ENCODE assay signal across 9 cellular contexts in the genomic region with DNA sequence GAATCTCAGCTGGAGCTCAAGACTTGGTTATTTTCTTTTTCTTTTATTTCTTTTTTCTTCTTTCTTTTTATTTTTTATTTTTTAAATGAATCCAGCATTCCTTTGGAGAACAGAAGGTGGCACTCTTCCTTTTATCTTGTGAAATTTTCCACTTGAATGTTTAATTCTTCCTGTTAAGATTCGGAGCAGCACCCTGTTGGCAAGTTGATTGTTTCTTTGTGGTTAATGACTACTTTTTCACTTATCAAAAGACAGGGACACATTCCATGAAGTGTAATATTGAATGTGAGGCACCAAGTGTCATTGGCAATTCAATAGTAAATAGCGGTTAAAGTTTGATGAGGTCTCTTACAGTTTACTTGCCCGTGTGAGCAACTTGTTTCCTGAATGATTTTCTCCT.
DNase-seq lines count a peak whose midpoint lies in the region; ATAC-seq, FAIRE-seq and TF ChIP-seq lines count a peak whose summit lies in the region.
"Had no signal": no experiment of that assay in that cellular context is flagged by ENCODE, and none has a peak within 500 bp of the region (broad histone marks: within the 10 kb centered on the region; RNA-seq: fewer than 3 reads in every experiment).

No MANE protein-coding gene starts in this region.

- H3K36me3 ChIP-seq in HUES48 (ENCODE audit: control insufficient read depth, insufficient read depth, low read length) = no peaks in the 10 kb centered on the region
- H3K36me3 ChIP-seq in SK-N-MC (ENCODE audit: insufficient read depth, low read length) = no peaks in the 10 kb centered on the region

- no peak overlapping the region for H3K4me3 ChIP-seq in A549
- peak overlapping the region; percentile 35 for H3K4me3 ChIP-seq in HUES48 (ENCODE audit: low read depth, low read length)
- peak overlapping the region; percentile 61 for H3K4me3 ChIP-seq in SK-N-MC

- no peak for TF ChIP-seq EP300 in A549 (IDR thresholded peaks at IDR 0.05)

- FAIRE-seq in A549 (lab: Jason Lieb, UNC) = no peak

- H3K9ac ChIP-seq in HUES48 (ENCODE audit: low read depth, low read length) (peak overlapping the region; percentile 36; the same call in 1 of the 2 replicates), SK-N-MC (ENCODE audit: insufficient read length) (no peak overlapping the region)

- H3K27me3 ChIP-seq in HUES48 (ENCODE audit: control insufficient read depth, insufficient read depth, low read length) = no peaks in the 10 kb centered on the region

- H3K4me1 ChIP-seq in A549 (no peaks in the 10 kb centered on the region), HUES48 (ENCODE audit: control insufficient read depth, insufficient read depth, low read length) (peaks cover 35% of the 10 kb centered on the region)

- no peak for TF ChIP-seq POLR2A in A549 (IDR thresholded peaks at IDR 0.05; ENCODE audit: low read length)

- H3K4me2 ChIP-seq in A549 = no peak overlapping the region

- DNase-seq in A549 (ENCODE audit: low read depth in 1 of 2, low spot score in 1 of 2) (peak in 1 of 2 experiments; percentile 2), SK-N-MC (ENCODE audit: low read depth, low spot score) (peak; percentile 8), glomerular visceral epithelial cell (ENCODE audit: extremely low spot score) (peak; percentile 26), NCI-H345 (lab: John Stamatoyannopoulos, UW) (no peak), C1 segment of cervical spinal cord (lab: John Stamatoyannopoulos, UW) (no peak)
- DNase-seq: activated CD4-positive, CD25-positive, alpha-beta regulatory T cell treated with anti-CD3 and anti-CD28 coated beads, Interleukin-2, amount 50 U/mL, for 72 hours had no signal

- CTCF ChIA-PET in A549 (lab: Yijun Ruan, JAX) = no interaction called here

- peak; percentile 31 for TF ChIP-seq CTCF in A549 (IDR thresholded peaks at IDR 0.05)

- H3K27ac ChIP-seq in A549 = no peak overlapping the region
- H3K27ac ChIP-seq in HUES48 (ENCODE audit: low read depth, low read length) = no peak overlapping the region
- H3K27ac ChIP-seq in SK-N-MC = no peak overlapping the region

- WGBS in A549 (ENCODE audit: missing lambda C conversion rate) = 40% methylated on average over 3 of the region's 3 CpGs

- TF ChIP-seq RAD21 in A549 (conservative IDR thresholded peaks at IDR 0.05 in 1 of 2, IDR thresholded peaks at IDR 0.05 in 1 of 2) = peak; percentile 29 to 40; a peak in 3 of 5 replicates

- no peaks in the 10 kb centered on the region for H3K9me3 ChIP-seq in A549
- H3K9me3 ChIP-seq in HUES48 (ENCODE audit: control insufficient read depth, insufficient read depth, low read length) = no peaks in the 10 kb centered on the region
- no peaks in the 10 kb centered on the region for H3K9me3 ChIP-seq in SK-N-MC (ENCODE audit: low read depth, low read length)

- ATAC-seq in A549 = no peak
- no peak for ATAC-seq in HG03565 (IDR thresholded peaks at IDR 0.05; ENCODE audit: unreplicated experiment)
- ATAC-seq in GM21825 (IDR thresholded peaks at IDR 0.05; ENCODE audit: unreplicated experiment) = no peak

- POLR2A ChIA-PET in A549 (lab: Yijun Ruan, JAX) = no interaction called here

TF ChIP-seq in A549, 52 proteins besides CTCF, POLR2A, EP300 and RAD21:
- TF ChIP-seq RARB (CRISPR knock-in tag; IDR thresholded peaks at IDR 0.05) (no peak), JUNB (IDR thresholded peaks at IDR 0.05) (no peak), HDAC2 (IDR thresholded peaks at IDR 0.05) (no peak), HOXB5 (CRISPR knock-in tag; IDR thresholded peaks at IDR 0.05) (no peak), MAZ (IDR thresholded peaks at IDR 0.05; ENCODE audit: borderline replicate concordance, low read depth, low read length) (no peak), HOXB13 (CRISPR knock-in tag; IDR thresholded peaks at IDR 0.05; ENCODE audit: low read depth) (no peak)
- TF ChIP-seq, protein P1, sequence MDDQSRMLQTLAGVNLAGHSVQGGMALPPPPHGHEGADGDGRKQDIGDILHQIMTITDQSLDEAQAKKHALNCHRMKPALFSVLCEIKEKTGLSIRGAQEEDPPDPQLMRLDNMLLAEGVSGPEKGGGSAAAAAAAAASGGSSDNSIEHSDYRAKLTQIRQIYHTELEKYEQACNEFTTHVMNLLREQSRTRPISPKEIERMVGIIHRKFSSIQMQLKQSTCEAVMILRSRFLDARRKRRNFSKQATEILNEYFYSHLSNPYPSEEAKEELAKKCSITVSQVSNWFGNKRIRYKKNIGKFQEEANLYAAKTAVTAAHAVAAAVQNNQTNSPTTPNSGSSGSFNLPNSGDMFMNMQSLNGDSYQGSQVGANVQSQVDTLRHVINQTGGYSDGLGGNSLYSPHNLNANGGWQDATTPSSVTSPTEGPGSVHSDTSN (IDR thresholded peaks at IDR 0.05) = no peak

Comparison
In these comparisons a context has a peak if more than half of its experiments do, and no peak if none do; other contexts are left out.
1. DNase-seq: peak in SK-N-MC (single experiment) and glomerular visceral epithelial cell (single experiment); none in NCI-H345 (single experiment) and C1 segment of cervical spinal cord (0 of 14).